ENCODE assay signal across 9 cellular contexts in genomic region chr14:68404652-68405183, GRCh38.
A peak's percentile ranks its signal among the peaks of the same experiment; 100 is the strongest.
DNase-seq lines count a peak whose midpoint lies in the region; ATAC-seq and TF ChIP-seq lines count a peak whose summit lies in the region.
"Had no signal": no experiment of that assay in that cellular context is flagged by ENCODE, and none has a peak within 500 bp of the region (broad histone marks: within the 10 kb centered on the region; RNA-seq: fewer than 3 reads in every experiment).

No MANE protein-coding gene starts in this region.

- intact Hi-C loops in activated T-helper 2 cell treated with anti-CD3 and anti-CD28 coated beads, Interferon-gamma antibody, Interleukin-2, Interleukin-4, amounts not matched to agents 10 μg/mL and 5 μg/mL and 100 μg/mL, durations not matched to agents 14 hours and 24 hours and 36 hours (cut with micrococcal nuclease), result loop anchor here (10.0 kb wide), 3 partner anchors 80 to 380 kb away; no protein-coding TSS in a partner anchor
- intact Hi-C loops in mucosa of descending colon (cut with DNase I, micrococcal nuclease), result no loop called here

- H3K9me2 ChIP-seq in Karpas-422 (replicated peaks; ENCODE audit: insufficient read depth, low read length), result no peaks in the 10 kb centered on the region

- peak in 1 of 3 donors; percentile 26 for DNase-seq in CD4-positive, CD25-positive, alpha-beta regulatory T cell
- DNase-seq in activated T-helper 2 cell treated with anti-CD3 and anti-CD28 coated beads, Interferon-gamma antibody, Interleukin-2, Interleukin-4, amounts not matched to agents 10 μg/mL and 5 μg/mL and 100 μg/mL, durations not matched to agents 14 hours and 24 hours and 36 hours (ENCODE audit: low spot score), result no peak
- DNase-seq in mucosa of descending colon (no peak), Karpas-422 (no peak), iPS-NIHi11 (ENCODE audit: low spot score) (no peak)
- DNase-seq: tibial artery had no signal

- peak; percentile 23 to 42 for ATAC-seq in CD4-positive, CD25-positive, alpha-beta regulatory T cell (ENCODE audit: low read depth in 2 of 2)
- ATAC-seq in mucosa of descending colon (peak; percentile 8), GM21447 (IDR thresholded peaks at IDR 0.05; ENCODE audit: unreplicated experiment) (no peak), GM19463 (IDR thresholded peaks at IDR 0.05; ENCODE audit: unreplicated experiment) (no peak)

- peak; percentile 13 for TF ChIP-seq POLR2A in GM15510 (IDR thresholded peaks at IDR 0.05; ENCODE audit: borderline replicate concordance, extremely low read depth, insufficient read length)

- TF ChIP-seq CTCF in mucosa of descending colon (IDR thresholded peaks at IDR 0.05), result no peak

- H3K27ac Mint-ChIP-seq in CD4-positive, CD25-positive, alpha-beta regulatory T cell, result peak overlapping the region; percentile 43 to 88 (median 63)
- peak overlapping the region; percentile 36 for H3K27ac Mint-ChIP-seq in activated T-helper 2 cell treated with anti-CD3 and anti-CD28 coated beads, Interferon-gamma antibody, Interleukin-2, Interleukin-4, amounts not matched to agents 10 μg/mL and 5 μg/mL and 100 μg/mL, durations not matched to agents 14 hours and 24 hours and 36 hours

- H3K27ac ChIP-seq in CD4-positive, CD25-positive, alpha-beta regulatory T cell (ENCODE audit: insufficient read depth, low read length, poor library complexity, severe bottlenecking), result peak overlapping the region; percentile 58
- H3K27ac ChIP-seq in Karpas-422 (ENCODE audit: low read length), result no peak overlapping the region

- no peak overlapping the region for H3K4me2 ChIP-seq in Karpas-422 (ENCODE audit: low read depth, low read length, poor library complexity, severe bottlenecking)

- no peaks in the 10 kb centered on the region for H3K9me3 Mint-ChIP-seq in CD4-positive, CD25-positive, alpha-beta regulatory T cell
- H3K9me3 Mint-ChIP-seq in activated T-helper 2 cell treated with anti-CD3 and anti-CD28 coated beads, Interferon-gamma antibody, Interleukin-2, Interleukin-4, amounts not matched to agents 10 μg/mL and 5 μg/mL and 100 μg/mL, durations not matched to agents 14 hours and 24 hours and 36 hours, result no peaks in the 10 kb centered on the region

- no peak overlapping the region for H3K9ac ChIP-seq in Karpas-422 (ENCODE audit: low read length)

- peak overlapping the region; percentile 7 for H3K4me3 ChIP-seq in CD4-positive, CD25-positive, alpha-beta regulatory T cell (ENCODE audit: low read depth, low read length)
- H3K4me3 ChIP-seq in mucosa of descending colon (no peak overlapping the region), Karpas-422 (ENCODE audit: low read length) (no peak overlapping the region)
- H3K4me3 ChIP-seq: tibial artery had no signal

- no peaks in the 10 kb centered on the region for H3K27me3 Mint-ChIP-seq in CD4-positive, CD25-positive, alpha-beta regulatory T cell
- H3K27me3 Mint-ChIP-seq in activated T-helper 2 cell treated with anti-CD3 and anti-CD28 coated beads, Interferon-gamma antibody, Interleukin-2, Interleukin-4, amounts not matched to agents 10 μg/mL and 5 μg/mL and 100 μg/mL, durations not matched to agents 14 hours and 24 hours and 36 hours (ENCODE audit: low read depth), result no peaks in the 10 kb centered on the region

- H3K36me3 Mint-ChIP-seq in CD4-positive, CD25-positive, alpha-beta regulatory T cell, result no peaks in the 10 kb centered on the region
- H3K36me3 Mint-ChIP-seq in activated T-helper 2 cell treated with anti-CD3 and anti-CD28 coated beads, Interferon-gamma antibody, Interleukin-2, Interleukin-4, amounts not matched to agents 10 μg/mL and 5 μg/mL and 100 μg/mL, durations not matched to agents 14 hours and 24 hours and 36 hours (ENCODE audit: low read depth), result no peaks in the 10 kb centered on the region

- H3K27me3 ChIP-seq in CD4-positive, CD25-positive, alpha-beta regulatory T cell (ENCODE audit: control insufficient read depth, insufficient read depth, low read length), result no peaks in the 10 kb centered on the region
- no peaks in the 10 kb centered on the region for H3K27me3 ChIP-seq in Karpas-422 (ENCODE audit: low read length)
- H3K27me3 ChIP-seq: tibial artery had no signal

- H3K9me3 ChIP-seq in CD4-positive, CD25-positive, alpha-beta regulatory T cell (ENCODE audit: control insufficient read depth in 2 of 2, low read length in 2 of 2), result no peaks in the 10 kb centered on the region
- no peaks in the 10 kb centered on the region for H3K9me3 ChIP-seq in mucosa of descending colon
- H3K9me3 ChIP-seq in Karpas-422 (ENCODE audit: low read length), result no peaks in the 10 kb centered on the region
- H3K9me3 ChIP-seq: tibial artery had no signal

- H4K20me1 ChIP-seq in Karpas-422 (ENCODE audit: insufficient read depth, low read depth, low read length), result 0 out of 2 replicates have a peak, but pooled peaks cover 11% of the 10 kb centered on the region

- H3K79me2 ChIP-seq in Karpas-422 (ENCODE audit: low read length), result no peaks in the 10 kb centered on the region

- H3K4me1 Mint-ChIP-seq in CD4-positive, CD25-positive, alpha-beta regulatory T cell, result peaks cover 46 to 82% (median 64%) of the 10 kb centered on the region in 4 donors
- peaks cover 21% of the 10 kb centered on the region for H3K4me1 Mint-ChIP-seq in activated T-helper 2 cell treated with anti-CD3 and anti-CD28 coated beads, Interferon-gamma antibody, Interleukin-2, Interleukin-4, amounts not matched to agents 10 μg/mL and 5 μg/mL and 100 μg/mL, durations not matched to agents 14 hours and 24 hours and 36 hours (ENCODE audit: low read depth)

- peaks cover 42% of the 10 kb centered on the region for H3K4me1 ChIP-seq in CD4-positive, CD25-positive, alpha-beta regulatory T cell (ENCODE audit: control insufficient read depth, insufficient read depth, low read length, poor library complexity, severe bottlenecking)
- peaks cover 17% of the 10 kb centered on the region for H3K4me1 ChIP-seq in mucosa of descending colon (ENCODE audit: low read depth)
- no peaks in the 10 kb centered on the region for H3K4me1 ChIP-seq in Karpas-422 (ENCODE audit: low read length)

- peak overlapping the region in 2 of 4 donors; percentile 26 to 49 for H3K4me3 Mint-ChIP-seq in CD4-positive, CD25-positive, alpha-beta regulatory T cell
- H3K4me3 Mint-ChIP-seq in activated T-helper 2 cell treated with anti-CD3 and anti-CD28 coated beads, Interferon-gamma antibody, Interleukin-2, Interleukin-4, amounts not matched to agents 10 μg/mL and 5 μg/mL and 100 μg/mL, durations not matched to agents 14 hours and 24 hours and 36 hours (ENCODE audit: low read depth), result no peak overlapping the region

- H3K36me3 ChIP-seq in CD4-positive, CD25-positive, alpha-beta regulatory T cell (ENCODE audit: control insufficient read depth, insufficient read depth, low read length), result no peaks in the 10 kb centered on the region
- H3K36me3 ChIP-seq in mucosa of descending colon (ENCODE audit: low read depth), result no peaks in the 10 kb centered on the region
- H3K36me3 ChIP-seq in Karpas-422 (ENCODE audit: insufficient read depth, low read length), result no peaks in the 10 kb centered on the region
- H3K36me3 ChIP-seq: tibial artery had no signal

- H2AFZ ChIP-seq in Karpas-422 (ENCODE audit: low read length), result no peak overlapping the region

Comparison
In these comparisons a context has a peak if more than half of its experiments do, and no peak if none do; other contexts are left out.
1. ATAC-seq: peak in CD4-positive, CD25-positive, alpha-beta regulatory T cell (2 of 2) and mucosa of descending colon (single experiment); none in GM21447 (single experiment) and GM19463 (single experiment).